20 cellular contexts compared by ENCODE assay signal in genomic region chr7:148994576-148994975, GRCh38. TPM values are rescaled to one million over a fixed set of nuclear protein-coding genes. Genes with fewer than 3 reads are reported as not detected.
DNase-seq lines count a peak whose midpoint lies in the region; ATAC-seq and TF ChIP-seq lines count a peak whose summit lies in the region.
"Had no signal": no experiment of that assay in that cellular context is flagged by ENCODE, and none has a peak within 500 bp of the region (broad histone marks: within the 10 kb centered on the region; RNA-seq: fewer than 3 reads in every experiment).

No MANE protein-coding gene starts in this region.

- H3K4me1 ChIP-seq in RWPE2 (ENCODE audit: insufficient read depth, poor library complexity, severe bottlenecking) (no peaks in the 10 kb centered on the region), thyroid gland (no peaks in the 10 kb centered on the region)
- H3K4me1 ChIP-seq: BLaER1, HAP-1 had no signal

- DNase-seq in activated CD8-positive, alpha-beta memory T cell treated with anti-CD3 and anti-CD28 coated beads, Interleukin-2, amount 10 ng/mL, durations not matched to agents 7 days and 5 days: no peak
- DNase-seq in activated CD8-positive, alpha-beta memory T cell treated with anti-CD3 and anti-CD28 coated beads for 24 hours: no peak
- DNase-seq in RWPE2 (ENCODE audit: low spot score) (no peak), posterior vena cava (ENCODE audit: low spot score) (peak; percentile 37), thyroid gland (no peak), NCI-H128 (lab: John Stamatoyannopoulos, UW; ENCODE audit: unreplicated experiment) (no peak)
- DNase-seq: CD4-positive, alpha-beta T cell; CD8-positive, alpha-beta memory T cell; DMS 273 treated with DMSO at 0.1 percent for 48 hours; DMS79 treated with DMSO at 0.1 percent for 48 hours; GF-D8; GOT3; HFFc6 had no signal

- ATAC-seq in activated CD8-positive, alpha-beta memory T cell treated with anti-CD3 and anti-CD28 coated beads, Interleukin-2, amount 10 ng/mL, durations not matched to agents 7 days and 5 days: peak; percentile 23
- ATAC-seq in RWPE2 (ENCODE audit: low read depth): 0 out of 3 replicates have a peak, but pooled peaks have one; percentile 4
- ATAC-seq in HG03025 (IDR thresholded peaks at IDR 0.05; ENCODE audit: low FRiP score, unreplicated experiment): no peak

- 54 to 80% methylated on average over 2 to 3 of the region's 3 CpGs for WGBS in thyroid gland, 2 donors

- no peak for TF ChIP-seq CTCF in RWPE2 (IDR thresholded peaks at IDR 0.05; ENCODE audit: poor library complexity, severe bottlenecking)
- no peak for TF ChIP-seq CTCF in thyroid gland (IDR thresholded peaks at IDR 0.05)

- no peaks in the 10 kb centered on the region for H3K36me3 Mint-ChIP-seq in activated CD8-positive, alpha-beta memory T cell treated with anti-CD3 and anti-CD28 coated beads, Interleukin-2, amount 10 ng/mL, durations not matched to agents 7 days and 5 days
- H3K36me3 Mint-ChIP-seq in dendritic cell treated with granulocyte-macrophage colony-stimulating factor and Interleukin-4, amounts not matched to agents 40 ng/mL and 50 ng/mL, for 4 days (ENCODE audit: low read depth): no peaks in the 10 kb centered on the region
- H3K36me3 Mint-ChIP-seq: CD8-positive, alpha-beta memory T cell had no signal

- H3K9me3 ChIP-seq in RWPE2 (ENCODE audit: severe bottlenecking): no peaks in the 10 kb centered on the region
- no peaks in the 10 kb centered on the region for H3K9me3 ChIP-seq in thyroid gland
- H3K9me3 ChIP-seq: BLaER1, HAP-1 had no signal

- H3K9me3 Mint-ChIP-seq in activated CD8-positive, alpha-beta memory T cell treated with anti-CD3 and anti-CD28 coated beads, Interleukin-2, amount 10 ng/mL, durations not matched to agents 7 days and 5 days (ENCODE audit: low read depth): no peaks in the 10 kb centered on the region
- H3K9me3 Mint-ChIP-seq in dendritic cell treated with granulocyte-macrophage colony-stimulating factor and Interleukin-4, amounts not matched to agents 40 ng/mL and 50 ng/mL, for 4 days: no peaks in the 10 kb centered on the region
- H3K9me3 Mint-ChIP-seq: CD4-positive, alpha-beta T cell; CD8-positive, alpha-beta memory T cell; HFFc6 had no signal

- H3K27ac ChIP-seq in RWPE2 (ENCODE audit: poor library complexity, severe bottlenecking): no peak overlapping the region
- no peak overlapping the region for H3K27ac ChIP-seq in thyroid gland
- H3K27ac ChIP-seq: 22Rv1, BLaER1, C4-2B had no signal

- no peak overlapping the region for H3K4me3 Mint-ChIP-seq in activated CD8-positive, alpha-beta memory T cell treated with anti-CD3 and anti-CD28 coated beads, Interleukin-2, amount 10 ng/mL, durations not matched to agents 7 days and 5 days
- no peak overlapping the region for H3K4me3 Mint-ChIP-seq in dendritic cell treated with granulocyte-macrophage colony-stimulating factor and Interleukin-4, amounts not matched to agents 40 ng/mL and 50 ng/mL, for 4 days
- H3K4me3 Mint-ChIP-seq: B cell; CD4-positive, alpha-beta T cell; CD8-positive, alpha-beta memory T cell; HFFc6 had no signal

- peaks cover 4% of the 10 kb centered on the region for H3K27me3 Mint-ChIP-seq in activated CD8-positive, alpha-beta memory T cell treated with anti-CD3 and anti-CD28 coated beads, Interleukin-2, amount 10 ng/mL, durations not matched to agents 7 days and 5 days
- H3K27me3 Mint-ChIP-seq in dendritic cell treated with granulocyte-macrophage colony-stimulating factor and Interleukin-4, amounts not matched to agents 40 ng/mL and 50 ng/mL, for 4 days: no peaks in the 10 kb centered on the region
- H3K27me3 Mint-ChIP-seq: B cell; CD4-positive, alpha-beta T cell had no signal

- H3K4me3 ChIP-seq in RWPE2 (ENCODE audit: severe bottlenecking) (no peak overlapping the region), thyroid gland (replicated peaks in 1 of 3) (no peak overlapping the region)
- H3K4me3 ChIP-seq: BLaER1, HAP-1 had no signal

- no peak overlapping the region for H3K27ac Mint-ChIP-seq in activated CD8-positive, alpha-beta memory T cell treated with anti-CD3 and anti-CD28 coated beads, Interleukin-2, amount 10 ng/mL, durations not matched to agents 7 days and 5 days
- peak overlapping the region; percentile 56 for H3K27ac Mint-ChIP-seq in dendritic cell treated with granulocyte-macrophage colony-stimulating factor and Interleukin-4, amounts not matched to agents 40 ng/mL and 50 ng/mL, for 4 days
- H3K27ac Mint-ChIP-seq: B cell; CD4-positive, alpha-beta T cell; CD8-positive, alpha-beta memory T cell; HFFc6 had no signal

- TF ChIP-seq POLR2A in thyroid gland (IDR thresholded peaks at IDR 0.05): no peak

- intact Hi-C loops in dendritic cell treated with granulocyte-macrophage colony-stimulating factor and Interleukin-4, amounts not matched to agents 40 ng/mL and 50 ng/mL, for 4 days (cut with micrococcal nuclease): no loop called here
- intact Hi-C loops in posterior vena cava (cut with DNase I): loop anchor here in 1 of 2 donors (5.0 kb wide), 1 partner anchor 1878 kb away; no protein-coding TSS in a partner anchor
- intact Hi-C loops in thyroid gland (cut with DNase I): no loop called here

- H3K36me3 ChIP-seq in RWPE2 (ENCODE audit: low read depth): no peaks in the 10 kb centered on the region
- no peaks in the 10 kb centered on the region for H3K36me3 ChIP-seq in thyroid gland
- H3K36me3 ChIP-seq: BLaER1, HAP-1 had no signal

- no peaks in the 10 kb centered on the region for H3K4me1 Mint-ChIP-seq in activated CD8-positive, alpha-beta memory T cell treated with anti-CD3 and anti-CD28 coated beads, Interleukin-2, amount 10 ng/mL, durations not matched to agents 7 days and 5 days
- no peaks in the 10 kb centered on the region for H3K4me1 Mint-ChIP-seq in dendritic cell treated with granulocyte-macrophage colony-stimulating factor and Interleukin-4, amounts not matched to agents 40 ng/mL and 50 ng/mL, for 4 days (ENCODE audit: low read depth)
- H3K4me1 Mint-ChIP-seq: B cell; CD8-positive, alpha-beta memory T cell had no signal

- H3K27me3 ChIP-seq in RWPE2 (ENCODE audit: insufficient read depth, poor library complexity, severe bottlenecking) (no peaks in the 10 kb centered on the region), thyroid gland (no peaks in the 10 kb centered on the region)
- H3K27me3 ChIP-seq: BLaER1 had no signal

- CTCF ChIA-PET in activated CD8-positive, alpha-beta memory T cell treated with anti-CD3 and anti-CD28 coated beads, Interleukin-2, amount 10 ng/mL, durations not matched to agents 7 days and 5 days (lab: Charles Lee): interaction anchor here (3.5 kb wide), 1 partner anchor 11 kb away, joined by 9 read pairs; no protein-coding TSS in a partner anchor

RNA-seq across cellular contexts. Expression of gene PDIA4, which starts 33.7 kb away (rescaled TPM):
- total RNA-seq in activated CD8-positive, alpha-beta memory T cell treated with anti-CD3 and anti-CD28 coated beads, Interleukin-2, amount 10 ng/mL, durations not matched to agents 7 days and 5 days: 10 to 100 TPM; 82.3 to 99.4 TPM
- total RNA-seq in posterior vena cava: 100 to 1,000 TPM in 1 of 2 donors, 10 to 100 TPM in 1; 64.8 to 117 TPM
- total RNA-seq in thyroid gland: 100 to 1,000 TPM; 172 to 749 (median 498) TPM
